In genomic region chr6:73343164-73343563, GRCh38 we compare ENCODE assay signal across 39 cellular contexts. TPM values are rescaled to one million over a fixed set of nuclear protein-coding genes. Genes with fewer than 3 reads are reported as not detected.
"Had no signal": no experiment of that assay in that cellular context is flagged by ENCODE, and none has a peak within 500 bp of the region (broad histone marks: within the 10 kb centered on the region; RNA-seq: fewer than 3 reads in every experiment).

No MANE protein-coding gene starts in this region.

- H3K4me3 ChIP-seq: adrenal gland, cardiac muscle cell had no signal

- H3K4me1 Mint-ChIP-seq: activated B cell treated with CpG ODN at 0.5 μM for 24 hours; activated CD4-positive, alpha-beta T cell treated with anti-CD3 and anti-CD28 coated beads, Interleukin-2, amount 10 ng/mL, durations not matched to agents 24 days and 14 days; activated naive CD8-positive, alpha-beta T cell treated with anti-CD3 and anti-CD28 coated beads for 36 hours; brain; central memory CD8-positive, alpha-beta T cell had no signal

- H3K9me3 ChIP-seq: adrenal gland had no signal

- H3K36me3 Mint-ChIP-seq: activated CD4-positive, alpha-beta memory T cell treated with anti-CD3 and anti-CD28 coated beads for 36 hours; activated naive CD4-positive, alpha-beta T cell treated with anti-CD3 and anti-CD28 coated beads, Interleukin-2, amount 50 U/mL, for 72 hours; activated naive CD8-positive, alpha-beta T cell treated with anti-CD3 and anti-CD28 coated beads for 36 hours; brain had no signal

- H3K4me1 ChIP-seq: adrenal gland had no signal

- ATAC-seq: activated CD8-positive, alpha-beta T cell treated with anti-CD3 and anti-CD28 coated beads for 36 hours; activated naive CD4-positive, alpha-beta T cell treated with anti-CD3 and anti-CD28 coated beads, Interleukin-2, amount 50 U/mL, for 72 hours; activated T-cell treated with anti-CD3 and anti-CD28 coated beads, Interleukin-2, amount 50 U/mL, for 4 hours; activated T-cell treated with anti-CD3 and anti-CD28 coated beads, Interleukin-2, amount 50 U/mL, for 72 hours; activated T-helper 17 cell treated with anti-CD3 and anti-CD28 coated beads, Interleukin-2, amount 50 U/mL, for 72 hours had no signal

- H3K27me3 ChIP-seq: cardiac muscle cell had no signal

- H3K4me3 Mint-ChIP-seq: activated B cell treated with CpG ODN at 0.5 μM for 24 hours; activated CD4-positive, alpha-beta memory T cell treated with anti-CD3 and anti-CD28 coated beads for 36 hours; activated CD4-positive, alpha-beta T cell treated with anti-CD3 and anti-CD28 coated beads, Interleukin-2, amount 10 ng/mL, durations not matched to agents 24 days and 14 days; activated CD8-positive, alpha-beta T cell treated with anti-CD3 and anti-CD28 coated beads for 36 hours; activated naive CD4-positive, alpha-beta T cell treated with anti-CD3 and anti-CD28 coated beads for 36 hours; activated naive CD8-positive, alpha-beta T cell treated with anti-CD3 and anti-CD28 coated beads for 36 hours; activated T-cell treated with anti-CD3 and anti-CD28 coated beads, Interleukin-2, amount 50 U/mL, for 4 hours; activated T-cell treated with anti-CD3 and anti-CD28 coated beads, Interleukin-2, amount 50 U/mL, for 72 hours; activated T-helper 1 cell treated with anti-CD3 and anti-CD28 coated beads, Interleukin-12 subunit alpha, Interleukin-12 subunit beta, Interleukin-2, Interleukin-4 antibody, amounts not matched to agents 30 ng/mL and 10 ng/mL and 1 ng/mL, durations not matched to agents 14 hours and 24 hours and 36 hours; activated T-helper 17 cell treated with anti-CD3 and anti-CD28 coated beads, Interleukin-2, amount 50 U/mL, for 72 hours; brain; central memory CD8-positive, alpha-beta T cell; T-helper 1 cell treated with Interleukin-12 subunit alpha and Interleukin-12 subunit beta and Interleukin-4 antibody, amounts not matched to agents 30 μg/mL and 1 μg/mL, for 36 hours; T-helper 2 cell treated with Interferon-gamma antibody and Interleukin-4, amounts not matched to agents 5 μg/mL and 100 μg/mL, for 36 hours had no signal

- DNase-seq: activated B cell treated with CpG ODN at 0.5 μM for 24 hours; activated CD4-positive, alpha-beta memory T cell treated with anti-CD3 and anti-CD28 coated beads for 36 hours; activated CD4-positive, alpha-beta T cell treated with anti-CD3 and anti-CD28 coated beads for 4 hours; activated CD4-positive, alpha-beta T cell treated with anti-CD3 and anti-CD28 coated beads, Interleukin-2, amount 10 ng/mL, durations not matched to agents 24 days and 14 days; activated CD4-positive, alpha-beta T cell treated with anti-CD3 and anti-CD28 coated beads, Interleukin-2, amount 50 U/mL, for 1 hour; activated CD4-positive, alpha-beta T cell treated with anti-CD3 and anti-CD28 coated beads, Interleukin-2, amount 50 U/mL, for 4 hours; activated CD4-positive, CD25-positive, alpha-beta regulatory T cell treated with anti-CD3 and anti-CD28 coated beads, Interleukin-2, amount 50 U/mL, for 72 hours; activated CD8-positive, alpha-beta memory T cell treated with anti-CD3 and anti-CD28 coated beads, Interleukin-2, amount 50 U/mL, for 4 hours; activated CD8-positive, alpha-beta T cell treated with anti-CD3 and anti-CD28 coated beads for 36 hours; activated effector memory CD4-positive, alpha-beta T cell treated with anti-CD3 and anti-CD28 coated beads, Interleukin-2, amount 50 U/mL, for 16 hours; activated gamma-delta T cell treated with Interleukin-2 at 50 U/mL for 16 hours; activated naive CD4-positive, alpha-beta T cell; activated naive CD4-positive, alpha-beta T cell treated with anti-CD3 and anti-CD28 coated beads for 36 hours; activated naive CD4-positive, alpha-beta T cell treated with anti-CD3 and anti-CD28 coated beads, Interleukin-2, amount 50 U/mL, for 16 hours; activated naive CD8-positive, alpha-beta T cell treated with anti-CD3 and anti-CD28 coated beads for 36 hours; activated T-cell treated with anti-CD3 and anti-CD28 coated beads for 4 hours; activated T-cell treated with anti-CD3 and anti-CD28 coated beads, Interleukin-2, amount 50 U/mL, for 1 hour; activated T-cell treated with anti-CD3 and anti-CD28 coated beads, Interleukin-2, amount 50 U/mL, for 4 hours; activated T-cell treated with anti-CD3 and anti-CD28 coated beads, Interleukin-2, amount 50 U/mL, for 72 hours; adrenal gland; amniotic stem cell; aorta; cerebellar nuclear complex; T-helper 1 cell; T-helper 2 cell; T-helper 9 cell had no signal

- H3K27ac ChIP-seq: adrenal gland, cardiac muscle cell, VCaP had no signal

- H3K36me3 ChIP-seq: adrenal gland, cardiac muscle cell had no signal

- H3K27me3 Mint-ChIP-seq: brain had no signal

- H3K9me3 Mint-ChIP-seq: activated B cell treated with CpG ODN at 0.5 μM for 24 hours; activated CD4-positive, alpha-beta memory T cell treated with anti-CD3 and anti-CD28 coated beads for 36 hours; activated CD4-positive, alpha-beta T cell treated with anti-CD3 and anti-CD28 coated beads, Interleukin-2, amount 10 ng/mL, durations not matched to agents 24 days and 14 days; activated CD8-positive, alpha-beta T cell treated with anti-CD3 and anti-CD28 coated beads for 36 hours; activated naive CD4-positive, alpha-beta T cell treated with anti-CD3 and anti-CD28 coated beads for 36 hours; activated naive CD4-positive, alpha-beta T cell treated with anti-CD3 and anti-CD28 coated beads, Interleukin-2, amount 50 U/mL, for 72 hours; activated naive CD8-positive, alpha-beta T cell treated with anti-CD3 and anti-CD28 coated beads for 36 hours; activated T-cell treated with anti-CD3 and anti-CD28 coated beads, Interleukin-2, amount 50 U/mL, for 4 hours; activated T-cell treated with anti-CD3 and anti-CD28 coated beads, Interleukin-2, amount 50 U/mL, for 72 hours; activated T-helper 1 cell treated with anti-CD3 and anti-CD28 coated beads, Interleukin-12 subunit alpha, Interleukin-12 subunit beta, Interleukin-2, Interleukin-4 antibody, amounts not matched to agents 30 ng/mL and 10 ng/mL and 1 ng/mL, durations not matched to agents 14 hours and 24 hours and 36 hours; activated T-helper 17 cell treated with anti-CD3 and anti-CD28 coated beads, Interleukin-2, amount 50 U/mL, for 72 hours; brain; central memory CD8-positive, alpha-beta T cell; T-helper 1 cell treated with Interleukin-12 subunit alpha and Interleukin-12 subunit beta and Interleukin-4 antibody, amounts not matched to agents 30 μg/mL and 1 μg/mL, for 36 hours; T-helper 2 cell treated with Interferon-gamma antibody and Interleukin-4, amounts not matched to agents 5 μg/mL and 100 μg/mL, for 36 hours had no signal

- H3K27ac Mint-ChIP-seq: activated B cell treated with CpG ODN at 0.5 μM for 24 hours; activated CD4-positive, alpha-beta memory T cell treated with anti-CD3 and anti-CD28 coated beads for 36 hours; activated CD4-positive, alpha-beta T cell treated with anti-CD3 and anti-CD28 coated beads, Interleukin-2, amount 10 ng/mL, durations not matched to agents 24 days and 14 days; activated CD8-positive, alpha-beta T cell treated with anti-CD3 and anti-CD28 coated beads for 36 hours; activated naive CD4-positive, alpha-beta T cell treated with anti-CD3 and anti-CD28 coated beads for 36 hours; activated naive CD4-positive, alpha-beta T cell treated with anti-CD3 and anti-CD28 coated beads, Interleukin-2, amount 50 U/mL, for 72 hours; activated naive CD8-positive, alpha-beta T cell treated with anti-CD3 and anti-CD28 coated beads for 36 hours; activated T-cell treated with anti-CD3 and anti-CD28 coated beads, Interleukin-2, amount 50 U/mL, for 72 hours; activated T-helper 1 cell treated with anti-CD3 and anti-CD28 coated beads, Interleukin-12 subunit alpha, Interleukin-12 subunit beta, Interleukin-2, Interleukin-4 antibody, amounts not matched to agents 30 ng/mL and 10 ng/mL and 1 ng/mL, durations not matched to agents 14 hours and 24 hours and 36 hours; activated T-helper 17 cell treated with anti-CD3 and anti-CD28 coated beads, Interleukin-2, amount 50 U/mL, for 72 hours; brain; T-helper 1 cell treated with Interleukin-12 subunit alpha and Interleukin-12 subunit beta and Interleukin-4 antibody, amounts not matched to agents 30 μg/mL and 1 μg/mL, for 36 hours; T-helper 2 cell treated with Interferon-gamma antibody and Interleukin-4, amounts not matched to agents 5 μg/mL and 100 μg/mL, for 36 hours had no signal

- FAIRE-seq: bronchial epithelial cell, TTC549 had no signal

RNA-seq across cellular contexts. Expression of gene DPPA5, which starts 10.9 kb away (rescaled TPM):
- total RNA-seq: activated B cell treated with CpG ODN at 0.5 μM for 24 hours; activated CD4-positive, alpha-beta memory T cell treated with anti-CD3 and anti-CD28 coated beads for 36 hours; activated CD4-positive, alpha-beta T cell treated with anti-CD3 and anti-CD28 coated beads, Interleukin-2, amount 10 ng/mL, durations not matched to agents 24 days and 14 days; activated CD8-positive, alpha-beta memory T cell treated with anti-CD3 and anti-CD28 coated beads for 36 hours; activated CD8-positive, alpha-beta T cell treated with anti-CD3 and anti-CD28 coated beads for 36 hours; activated naive CD4-positive, alpha-beta T cell treated with anti-CD3 and anti-CD28 coated beads for 36 hours; activated naive CD4-positive, alpha-beta T cell treated with anti-CD3 and anti-CD28 coated beads, Interleukin-2, amount 50 U/mL, for 72 hours; activated naive CD8-positive, alpha-beta T cell treated with anti-CD3 and anti-CD28 coated beads for 36 hours; activated T-cell treated with anti-CD3 and anti-CD28 coated beads, Interleukin-2, amount 50 U/mL, for 4 hours; activated T-cell treated with anti-CD3 and anti-CD28 coated beads, Interleukin-2, amount 50 U/mL, for 72 hours; activated T-helper 1 cell treated with anti-CD3 and anti-CD28 coated beads, Interleukin-12 subunit alpha, Interleukin-12 subunit beta, Interleukin-2, Interleukin-4 antibody, amounts not matched to agents 30 ng/mL and 10 ng/mL and 1 ng/mL, durations not matched to agents 14 hours and 24 hours and 36 hours; activated T-helper 17 cell treated with anti-CD3 and anti-CD28 coated beads, Interleukin-2, amount 50 U/mL, for 72 hours; adrenal gland; aorta; bronchial epithelial cell; cardiac muscle cell; chondrocyte had no signal
- polyA plus RNA-seq: adrenal gland, cardiac muscle cell had no signal

RNA-seq across cellular contexts. Expression of gene KHDC3L, which starts 19.3 kb away (rescaled TPM):
- total RNA-seq: activated B cell treated with CpG ODN at 0.5 μM for 24 hours; activated CD4-positive, alpha-beta memory T cell treated with anti-CD3 and anti-CD28 coated beads for 36 hours; activated CD4-positive, alpha-beta T cell treated with anti-CD3 and anti-CD28 coated beads, Interleukin-2, amount 10 ng/mL, durations not matched to agents 24 days and 14 days; activated CD8-positive, alpha-beta memory T cell treated with anti-CD3 and anti-CD28 coated beads for 36 hours; activated CD8-positive, alpha-beta T cell treated with anti-CD3 and anti-CD28 coated beads for 36 hours; activated naive CD4-positive, alpha-beta T cell treated with anti-CD3 and anti-CD28 coated beads for 36 hours; activated naive CD8-positive, alpha-beta T cell treated with anti-CD3 and anti-CD28 coated beads for 36 hours; activated T-cell treated with anti-CD3 and anti-CD28 coated beads, Interleukin-2, amount 50 U/mL, for 4 hours; activated T-cell treated with anti-CD3 and anti-CD28 coated beads, Interleukin-2, amount 50 U/mL, for 72 hours; activated T-helper 1 cell treated with anti-CD3 and anti-CD28 coated beads, Interleukin-12 subunit alpha, Interleukin-12 subunit beta, Interleukin-2, Interleukin-4 antibody, amounts not matched to agents 30 ng/mL and 10 ng/mL and 1 ng/mL, durations not matched to agents 14 hours and 24 hours and 36 hours; activated T-helper 17 cell treated with anti-CD3 and anti-CD28 coated beads, Interleukin-2, amount 50 U/mL, for 72 hours; adrenal gland; aorta; bronchial epithelial cell; chondrocyte had no signal
- polyA plus RNA-seq: adrenal gland, aorta, cardiac muscle cell had no signal

RNA-seq across cellular contexts. Expression of gene OOEP, which starts 26.5 kb away (rescaled TPM):
- total RNA-seq: activated B cell treated with CpG ODN at 0.5 μM for 24 hours; activated CD8-positive, alpha-beta T cell treated with anti-CD3 and anti-CD28 coated beads for 36 hours; activated naive CD8-positive, alpha-beta T cell treated with anti-CD3 and anti-CD28 coated beads for 36 hours; bronchial epithelial cell; cardiac muscle cell; chondrocyte had no signal
- polyA plus RNA-seq: cardiac muscle cell had no signal

RNA-seq across cellular contexts. Expression of gene DDX43, which starts 51.5 kb away (rescaled TPM):
- total RNA-seq: activated naive CD4-positive, alpha-beta T cell treated with anti-CD3 and anti-CD28 coated beads for 36 hours; cardiac muscle cell; chondrocyte had no signal
- polyA plus RNA-seq: cardiac muscle cell had no signal
